8 cellular contexts compared by ENCODE assay signal in the genomic region with DNA sequence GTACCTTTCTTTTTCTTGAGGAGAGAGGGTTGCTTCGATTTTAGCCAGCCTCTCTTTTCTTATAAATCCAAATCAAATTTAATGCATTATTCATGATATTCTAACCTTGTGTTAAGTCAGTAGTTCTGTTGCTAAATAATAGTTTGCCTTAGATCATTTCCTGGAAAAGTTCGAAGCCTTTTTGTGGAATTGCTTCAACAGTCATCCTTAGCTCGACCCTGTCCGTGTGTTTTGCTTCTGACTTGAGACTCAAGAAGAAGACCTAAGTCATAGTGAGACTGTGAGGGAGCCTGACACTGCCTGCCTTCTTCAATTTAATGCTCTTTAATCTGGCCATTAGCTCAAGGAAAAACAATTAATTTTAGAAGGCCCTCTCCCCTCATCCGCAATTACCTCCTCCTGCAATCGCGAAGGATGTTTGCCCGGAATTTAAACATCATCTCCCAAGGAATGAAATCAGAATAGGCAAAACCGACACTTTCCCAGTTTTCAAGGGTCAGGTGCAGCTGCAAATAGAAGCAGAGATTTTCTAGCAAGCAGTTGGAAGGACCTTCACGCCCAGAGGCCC. TPM values are rescaled to one million over a fixed set of nuclear protein-coding genes. Genes with fewer than 3 reads are reported as not detected.
A peak's percentile ranks its signal among the peaks of the same experiment; 100 is the strongest.
DNase-seq lines count a peak whose midpoint lies in the region; ATAC-seq and TF ChIP-seq lines count a peak whose summit lies in the region.

No MANE protein-coding gene starts in this region.

- H2BK120ac ChIP-seq in IMR-90 (ENCODE audit: low read depth, low read length) = no peak overlapping the region

- H2AFZ ChIP-seq in IMR-90 (replicated peaks; ENCODE audit: low read length, poor library complexity) = peak overlapping the region; percentile 100

- dilution Hi-C loops in IMR-90 (cut with HindIII; ENCODE audit: low sequenced_read_pairs, unreplicated experiment) = no loop called here

- no peak overlapping the region for H3K27ac ChIP-seq in IMR-90 (ENCODE audit: insufficient read depth, low read length)
- no peak overlapping the region for H3K27ac ChIP-seq in breast epithelium

- H3K36me3 Mint-ChIP-seq in natural killer cell treated with Interleukin-12 subunit alpha and Interleukin-12 subunit beta and Interleukin-15 and Interleukin-18, amount 100 ng/mL, for 72 hours = no peaks in the 10 kb centered on the region

- H3K4me2 ChIP-seq in IMR-90 (ENCODE audit: low read depth, low read length) = peak overlapping the region; percentile 56

- no peak overlapping the region for H2AK5ac ChIP-seq in IMR-90 (ENCODE audit: low read depth, low read length)

- H2AK9ac ChIP-seq in IMR-90 (replicated peaks; ENCODE audit: low read depth, low read length, poor library complexity) = no peak overlapping the region

- CTCF ChIA-PET in IMR-90 (lab: Yijun Ruan, JAX) = interaction anchor here (0.9 to 1.0 kb wide), 3 partner anchors 12 to 320 kb away, joined by 3 to 7 read pairs (median 4); no protein-coding TSS in a partner anchor

- no peak overlapping the region for H3K14ac ChIP-seq in IMR-90 (replicated peaks; ENCODE audit: low read depth, low read length)

- no peak overlapping the region for H3K23ac ChIP-seq in IMR-90 (ENCODE audit: low read depth, low read length)

- H3K27me3 Mint-ChIP-seq in natural killer cell treated with Interleukin-12 subunit alpha and Interleukin-12 subunit beta and Interleukin-15 and Interleukin-18, amount 100 ng/mL, for 72 hours = no peaks in the 10 kb centered on the region

- DNase-seq in AG09309 (ENCODE audit: low read depth) (no peak), IMR-90 (no peak), breast epithelium (ENCODE audit: low spot score in 2 of 2) (no peak), NCI-H524 treated with DMSO at 0.1 percent for 48 hours (lab: John Stamatoyannopoulos, UW) (no peak), sciatic nerve (ENCODE audit: low spot score) (no peak), NCI-H2171 (lab: John Stamatoyannopoulos, UW) (no peak), nucleus accumbens (lab: John Stamatoyannopoulos, UW) (no peak)
- no peak for DNase-seq in natural killer cell treated with Interleukin-12 subunit alpha and Interleukin-12 subunit beta and Interleukin-15 and Interleukin-18, amount 100 ng/mL, for 72 hours (ENCODE audit: low spot score)

- intact Hi-C loops in IMR-90 (cut with micrococcal nuclease) = loop anchor here (2.0 to 10.0 kb wide), 3 partner anchors 167 to 391 kb away; a partner anchor contains a TSS
- intact Hi-C loops in breast epithelium (cut with DNase I; ENCODE audit: low total_unique reads) = no loop called here
- intact Hi-C loops in sciatic nerve (cut with DNase I) = no loop called here

- peak overlapping the region; percentile 89 for H3K4me3 Mint-ChIP-seq in natural killer cell treated with Interleukin-12 subunit alpha and Interleukin-12 subunit beta and Interleukin-15 and Interleukin-18, amount 100 ng/mL, for 72 hours

- no peaks in the 10 kb centered on the region for H3K9me1 ChIP-seq in IMR-90 (ENCODE audit: insufficient read depth, low read length)

- no peak for TF ChIP-seq RAD21 in IMR-90 (IDR thresholded peaks at IDR 0.05; ENCODE audit: low read length)

- H3K9me3 Mint-ChIP-seq in natural killer cell treated with Interleukin-12 subunit alpha and Interleukin-12 subunit beta and Interleukin-15 and Interleukin-18, amount 100 ng/mL, for 72 hours = no peaks in the 10 kb centered on the region

- POLR2A ChIA-PET in IMR-90 (lab: Charles Lee; ENCODE audit: unreplicated experiment) = interaction anchor here (0.7 kb wide), 1 partner anchor 271 kb away, joined by 3 read pairs; no protein-coding TSS in a partner anchor

- no peak overlapping the region for H3K56ac ChIP-seq in IMR-90 (ENCODE audit: extremely low read depth, insufficient read depth, low read length)

- BruUV-seq in IMR-90 (replicated peaks; lab: Mats Ljungman, UMichigan) = no TSS peak

- ATAC-seq in IMR-90 (ENCODE audit: low read depth) = no peak
- no peak for ATAC-seq in natural killer cell treated with Interleukin-12 subunit alpha and Interleukin-12 subunit beta and Interleukin-15 and Interleukin-18, amount 100 ng/mL, for 72 hours
- no peak for ATAC-seq in sciatic nerve

- H3K36me3 ChIP-seq in IMR-90 (ENCODE audit: control insufficient read depth, insufficient read depth, low read length) (no peaks in the 10 kb centered on the region), breast epithelium (no peaks in the 10 kb centered on the region)

- no peak overlapping the region for H3K9ac ChIP-seq in IMR-90 (ENCODE audit: low read depth, low read length)

- no peak overlapping the region for H4K91ac ChIP-seq in IMR-90 (ENCODE audit: insufficient read depth, low read depth, low read length)

- H3K4me3 ChIP-seq in AG09309 (ENCODE audit: control insufficient read depth, low read depth, low read length) (peak overlapping the region; percentile 94), IMR-90 (ENCODE audit: insufficient read depth, low read depth, low read length) (peak overlapping the region; percentile 77; the same call in 1 of the 2 replicates), breast epithelium (peak overlapping the region; percentile 34 to 74 (median 56))

- TF ChIP-seq CTCF in AG09309 (IDR thresholded peaks at IDR 0.05; ENCODE audit: control insufficient read depth, insufficient read depth, low read depth, low read length, missing control alignments) (no peak), IMR-90 (conservative IDR thresholded peaks at IDR 0.05; ENCODE audit: low read depth, low read length) (no peak), breast epithelium (IDR thresholded peaks at IDR 0.05) (no peak)

- H3K18ac ChIP-seq in IMR-90 (ENCODE audit: low read depth, low read length) = no peak overlapping the region

- H4K5ac ChIP-seq in IMR-90 (ENCODE audit: low read depth, low read length) = no peak overlapping the region

- H3K27ac Mint-ChIP-seq in natural killer cell treated with Interleukin-12 subunit alpha and Interleukin-12 subunit beta and Interleukin-15 and Interleukin-18, amount 100 ng/mL, for 72 hours = no peak overlapping the region

- no peaks in the 10 kb centered on the region for H3K4me1 ChIP-seq in IMR-90 (ENCODE audit: control insufficient read depth, insufficient read depth, low read length)
- no peaks in the 10 kb centered on the region for H3K4me1 ChIP-seq in breast epithelium

- H4K20me1 ChIP-seq in IMR-90 (ENCODE audit: insufficient read depth, low read length) = no peaks in the 10 kb centered on the region

- H3K27me3 ChIP-seq in IMR-90 (ENCODE audit: control insufficient read depth, insufficient read depth, low read length) (no peaks in the 10 kb centered on the region), breast epithelium (no peaks in the 10 kb centered on the region)

- no peak overlapping the region for H2BK15ac ChIP-seq in IMR-90 (ENCODE audit: low read depth, low read length)

- peaks cover 11 to 12% of the 10 kb centered on the region in 2 experiments; a peak in 2 of 4 replicates for H3K79me1 ChIP-seq in IMR-90 (ENCODE audit: low read depth in 1 of 2, low read length in 2 of 2)

- in situ Hi-C loops in IMR-90 (cut with MboI; ENCODE audit: low sequenced_read_pairs) = loop anchor here (5.0 to 10.0 kb wide), 4 partner anchors 103 to 448 kb away; no protein-coding TSS in a partner anchor

- H3K9me3 ChIP-seq in IMR-90 (ENCODE audit: control insufficient read depth, insufficient read depth, low read length) (no peaks in the 10 kb centered on the region), breast epithelium (no peaks in the 10 kb centered on the region)

- no peak overlapping the region for H2BK5ac ChIP-seq in IMR-90 (ENCODE audit: low read depth, low read length, poor library complexity, severe bottlenecking)

- WGBS in IMR-90 (ENCODE audit: extremely low coverage in 2 of 2, insufficient read length in 1 of 2), 2 experiments = 50% methylated on average over 2 of the region's 10 CpGs; no CpG with 5 or more reads in 1 of the 2 experiments

- H2BK20ac ChIP-seq in IMR-90 (ENCODE audit: low read depth, low read length) = no peak overlapping the region

- peaks cover 10 to 13% of the 10 kb centered on the region in 2 donors for H3K4me1 Mint-ChIP-seq in natural killer cell treated with Interleukin-12 subunit alpha and Interleukin-12 subunit beta and Interleukin-15 and Interleukin-18, amount 100 ng/mL, for 72 hours (ENCODE audit: low read depth in 2 of 2)

- no peak overlapping the region for H4K8ac ChIP-seq in IMR-90 (ENCODE audit: low read depth in 2 of 2, low read length in 2 of 2)

- H3K4ac ChIP-seq in IMR-90 (ENCODE audit: low read depth, low read length) = no peak overlapping the region

- no peak for TF ChIP-seq POLR2A in IMR-90 (IDR thresholded peaks at IDR 0.05; ENCODE audit: low read depth, low read length)
- TF ChIP-seq POLR2A in breast epithelium (IDR thresholded peaks at IDR 0.05) = no peak

TF ChIP-seq in IMR-90, 13 proteins besides CTCF, POLR2A, EP300 and RAD21 (continues in another document):
- TF ChIP-seq SMC3 (IDR thresholded peaks at IDR 0.05; ENCODE audit: low read depth, low read length) (no peak), RFX5 (IDR thresholded peaks at IDR 0.05; ENCODE audit: low read depth, low read length) (no peak), MXI1 (IDR thresholded peaks at IDR 0.05; ENCODE audit: borderline replicate concordance, low read depth, low read length) (no peak), FOS (IDR thresholded peaks at IDR 0.05; ENCODE audit: low read depth, low read length) (no peak), NFE2L2 (IDR thresholded peaks at IDR 0.05; ENCODE audit: low read depth, low read length) (no peak), MAZ (IDR thresholded peaks at IDR 0.05; ENCODE audit: borderline replicate concordance, low read depth, low read length) (no peak)

RNA-seq across cellular contexts. Expression of a gene that starts 0.5 kb away (rescaled TPM):
- total RNA-seq in IMR-90 (2012; rRNA removed) (4.4 and 5.2 TPM in 2 replicates), breast epithelium (1 to 10 TPM in 2 of 3 donors, under 1 TPM in 1; 0.64 to 8.3 (median 6.2) TPM), sciatic nerve (1.2 TPM)
- polyA plus RNA-seq in IMR-90 (2012; rRNA removed) = 3.1 and 3.2 TPM in 2 replicates
- 1.0 and 3.3 TPM in 2 replicates for polyA plus RNA-seq in IMR-90 (2012; cell fraction: cytosol; rRNA removed)
- 1.7 and 5.6 TPM in 2 replicates for polyA plus RNA-seq in IMR-90 (2012; cell fraction: nucleus; rRNA removed; ENCODE audit: low replicate concordance)
- 1 to 10 TPM; 4.3 to 6.3 TPM for total RNA-seq in natural killer cell treated with Interleukin-12 subunit alpha and Interleukin-12 subunit beta and Interleukin-15 and Interleukin-18, amount 100 ng/mL, for 72 hours

RNA-seq across cellular contexts. Expression of a gene that starts 33.0 kb away (rescaled TPM):
- total RNA-seq in IMR-90 (2012; rRNA removed) (21.4 and 23.7 TPM in 2 replicates), breast epithelium (10 to 100 TPM in 2 of 3 donors, 1 to 10 TPM in 1; 5.8 to 55.8 (median 48.2) TPM), sciatic nerve (4.0 TPM)
- polyA plus RNA-seq in IMR-90 (2012; rRNA removed) = 16.4 and 17.1 TPM in 2 replicates
- polyA plus RNA-seq in IMR-90 (2012; cell fraction: cytosol; rRNA removed) = 10.8 and 12.1 TPM in 2 replicates
- 8.3 and 10.0 TPM in 2 replicates for polyA plus RNA-seq in IMR-90 (2012; cell fraction: nucleus; rRNA removed; ENCODE audit: low replicate concordance)
- 10 to 100 TPM; 13.2 to 23.5 TPM for total RNA-seq in natural killer cell treated with Interleukin-12 subunit alpha and Interleukin-12 subunit beta and Interleukin-15 and Interleukin-18, amount 100 ng/mL, for 72 hours
